In genomic region chr18:42338683-42339082, GRCh38 we compare ENCODE assay signal across 1 cellular context.
TF ChIP-seq lines count a peak whose summit lies in the region.

No MANE protein-coding gene starts in this region.

TF ChIP-seq in liver, 16 proteins besides CTCF, POLR2A, EP300 and RAD21 (continued from another document):
- no peak for TF ChIP-seq ZBTB33 (IDR thresholded peaks at IDR 0.05)
